In the genomic region with DNA sequence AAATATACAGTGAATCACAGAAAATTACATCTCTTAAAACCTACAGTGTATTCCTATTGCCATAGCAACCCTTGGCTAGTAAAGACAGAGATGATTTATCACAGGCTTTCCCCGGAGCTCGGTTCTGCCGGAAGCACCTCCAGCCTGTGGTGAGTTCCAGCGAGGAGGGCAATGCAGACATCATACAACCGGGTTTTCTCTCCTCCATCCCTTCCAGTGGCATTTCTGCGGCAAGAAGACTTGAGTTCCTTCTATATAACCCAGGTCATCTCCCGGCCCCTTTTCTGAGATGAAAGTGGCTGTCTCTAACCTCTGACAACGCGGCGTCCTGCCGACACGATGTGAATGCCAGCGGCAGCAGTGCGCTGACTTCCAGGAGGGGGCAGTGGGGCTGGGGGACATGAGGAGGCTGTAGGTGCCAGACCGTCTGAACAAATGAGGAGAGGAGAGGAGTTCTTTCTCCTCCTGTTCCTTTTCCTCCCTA, we compare ENCODE assay signal across 8 cellular contexts.
DNase-seq lines count a peak whose midpoint lies in the region; ATAC-seq and TF ChIP-seq lines count a peak whose summit lies in the region.

No MANE protein-coding gene starts in this region.

- peak; percentile 75 for TF ChIP-seq CTCF in VCaP (conservative IDR thresholded peaks at IDR 0.05)
- TF ChIP-seq CTCF in cardiac fibroblast (IDR thresholded peaks at IDR 0.05; ENCODE audit: low read depth, low read length), result peak; percentile 51

- no peak overlapping the region for H3K27ac ChIP-seq in VCaP

- peak; percentile 69 for DNase-seq in Daoy (ENCODE audit: low read depth)
- DNase-seq in cardiac fibroblast (ENCODE audit: low read depth in 2 of 2), result peak; percentile 87 to 93
- DNase-seq in left colon, result peak in 1 of 2 donors; percentile 39
- peak; percentile 1 to 38 (median 23) for DNase-seq in stimulated activated CD4-positive, alpha-beta T cell treated with anti-CD3 and anti-CD28 coated beads, TNF-alpha, amount 100 ng/mL, for 24 hours (ENCODE audit: low read depth in 3 of 3)
- no peak for DNase-seq in cerebellar nuclear complex (lab: John Stamatoyannopoulos, UW)

- peak overlapping the region; percentile 25 to 50 for H3K4me3 ChIP-seq in cardiac fibroblast (replicated peaks in 1 of 2; ENCODE audit: low read depth in 2 of 2, low read length in 2 of 2)

- intact Hi-C loops in left colon (cut with DNase I, micrococcal nuclease), result no loop called here

- ATAC-seq in HG03342 (IDR thresholded peaks at IDR 0.05; ENCODE audit: unreplicated experiment) (peak; percentile 54), left colon (peak; percentile 53), GM19452 (IDR thresholded peaks at IDR 0.05; ENCODE audit: unreplicated experiment) (no peak)

Comparison
In these comparisons a context has a peak if more than half of its experiments do, and no peak if none do; other contexts are left out.
1. DNase-seq: peak in Daoy (single experiment), cardiac fibroblast (2 of 2) and stimulated activated CD4-positive, alpha-beta T cell treated with anti-CD3 and anti-CD28 coated beads, TNF-alpha, amount 100 ng/mL, for 24 hours (3 of 3); none in cerebellar nuclear complex (0 of 2).